19 cellular contexts compared by ENCODE assay signal in genomic region chr20:57928181-57928967, GRCh38.
DNase-seq lines count a peak whose midpoint lies in the region; ATAC-seq, FAIRE-seq and TF ChIP-seq lines count a peak whose summit lies in the region.
"Had no signal": no experiment of that assay in that cellular context is flagged by ENCODE, and none has a peak within 500 bp of the region (broad histone marks: within the 10 kb centered on the region; RNA-seq: fewer than 3 reads in every experiment).

No MANE protein-coding gene starts in this region.

- no peak overlapping the region for H3K4me3 Mint-ChIP-seq in stimulated activated naive CD8-positive, alpha-beta T cell treated with anti-CD3 and anti-CD28 coated beads, Interleukin-15, amount 100 ng/mL, for 72 hours

- DNase-seq in EH (ENCODE audit: low read depth) (peak; percentile 83), HTR-8/SVneo (ENCODE audit: insufficient read length, low spot score) (peak; percentile 58), brain microvascular endothelial cell (peak; percentile 46), posterior vena cava (ENCODE audit: low spot score) (peak; percentile 24), colonic mucosa (no peak), COLO668 (lab: John Stamatoyannopoulos, UW; ENCODE audit: unreplicated experiment) (no peak)
- no peak for DNase-seq in stimulated activated naive CD8-positive, alpha-beta T cell treated with anti-CD3 and anti-CD28 coated beads, Interleukin-15, amount 100 ng/mL, for 72 hours
- no peak for DNase-seq in activated naive CD4-positive, alpha-beta T cell treated with anti-CD3 and anti-CD28 coated beads, Interleukin-2, amount 50 U/mL, for 16 hours
- DNase-seq: activated CD4-positive, alpha-beta T cell treated with anti-CD3 and anti-CD28 coated beads for 1 hour; activated CD8-positive, alpha-beta memory T cell treated with anti-CD3 and anti-CD28 coated beads, Interleukin-2, amount 50 U/mL, for 4 hours; kidney glomerular epithelial cell; occipital lobe; SIG-M5; stimulated activated CD4-positive, alpha-beta T cell treated with anti-CD3 and anti-CD28 coated beads, Interleukin-4, amount 100 ng/mL, for 24 hours; stimulated activated CD8-positive, alpha-beta memory T cell treated with anti-CD3 and anti-CD28 coated beads, Interleukin-4, amount 100 ng/mL, for 48 hours had no signal

- H3K4me3 ChIP-seq in brain microvascular endothelial cell (ENCODE audit: low read depth, low read length): no peak overlapping the region
- H3K4me3 ChIP-seq in colonic mucosa: no peak overlapping the region
- H3K4me3 ChIP-seq: hepatocyte, thoracic aorta had no signal

- H3K36me3 ChIP-seq in brain microvascular endothelial cell (replicated peaks) (no peaks in the 10 kb centered on the region), colonic mucosa (no peaks in the 10 kb centered on the region)
- H3K36me3 ChIP-seq: thoracic aorta had no signal

- peaks cover 21% of the 10 kb centered on the region for H3K27me3 Mint-ChIP-seq in stimulated activated naive CD8-positive, alpha-beta T cell treated with anti-CD3 and anti-CD28 coated beads, Interleukin-15, amount 100 ng/mL, for 72 hours

- H3K27ac ChIP-seq in brain microvascular endothelial cell (no peak overlapping the region), colonic mucosa (no peak overlapping the region)
- H3K27ac ChIP-seq: C4-2B, hepatocyte, thoracic aorta had no signal

- H3K9me3 ChIP-seq in colonic mucosa: no peaks in the 10 kb centered on the region

- TF ChIP-seq CTCF in brain microvascular endothelial cell (IDR thresholded peaks at IDR 0.05; ENCODE audit: low read depth, low read length, missing control alignments) (no peak), colonic mucosa (IDR thresholded peaks at IDR 0.05) (no peak)

- peak; percentile 26 for FAIRE-seq in HTR-8/SVneo (lab: Jason Lieb, UNC)

- no peaks in the 10 kb centered on the region for H3K4me1 Mint-ChIP-seq in stimulated activated naive CD8-positive, alpha-beta T cell treated with anti-CD3 and anti-CD28 coated beads, Interleukin-15, amount 100 ng/mL, for 72 hours

- intact Hi-C loops in posterior vena cava (cut with DNase I) (no loop called here), colonic mucosa (cut with DNase I) (no loop called here)

- H3K9ac ChIP-seq in colonic mucosa (ENCODE audit: low read depth in 2 of 2, low read length in 2 of 2): no peak overlapping the region

- in situ Hi-C loops in brain microvascular endothelial cell (cut with HindIII; ENCODE audit: low pct_ligation_motif_present, low sequenced_read_pairs): no loop called here

- no peak overlapping the region for H3K27ac Mint-ChIP-seq in stimulated activated naive CD8-positive, alpha-beta T cell treated with anti-CD3 and anti-CD28 coated beads, Interleukin-15, amount 100 ng/mL, for 72 hours

- H3K4me1 ChIP-seq in colonic mucosa: no peaks in the 10 kb centered on the region

- no peak for ATAC-seq in stimulated activated naive CD8-positive, alpha-beta T cell treated with anti-CD3 and anti-CD28 coated beads, Interleukin-15, amount 100 ng/mL, for 72 hours
- ATAC-seq: esophagus mucosa had no signal

- H3K9me3 Mint-ChIP-seq in stimulated activated naive CD8-positive, alpha-beta T cell treated with anti-CD3 and anti-CD28 coated beads, Interleukin-15, amount 100 ng/mL, for 72 hours: peaks cover 35 to 40% of the 10 kb centered on the region in 2 donors

- no peaks in the 10 kb centered on the region for H3K27me3 ChIP-seq in brain microvascular endothelial cell (replicated peaks)
- no peaks in the 10 kb centered on the region for H3K27me3 ChIP-seq in colonic mucosa
- H3K27me3 ChIP-seq: hepatocyte had no signal

Comparison
In these comparisons a context has a peak if more than half of its experiments do, and no peak if none do; other contexts are left out.
1. DNase-seq: peak in EH (single experiment), HTR-8/SVneo (single experiment), brain microvascular endothelial cell (single experiment) and posterior vena cava (single experiment); none in stimulated activated naive CD8-positive, alpha-beta T cell treated with anti-CD3 and anti-CD28 coated beads, Interleukin-15, amount 100 ng/mL, for 72 hours (0 of 2), colonic mucosa (single experiment), COLO668 (single experiment) and activated naive CD4-positive, alpha-beta T cell treated with anti-CD3 and anti-CD28 coated beads, Interleukin-2, amount 50 U/mL, for 16 hours (single experiment).